16 cellular contexts compared by ENCODE assay signal in genomic region chr20:59805266-59805665, GRCh38.
"Had no signal": no experiment of that assay in that cellular context is flagged by ENCODE, and none has a peak within 500 bp of the region (broad histone marks: within the 10 kb centered on the region; RNA-seq: fewer than 3 reads in every experiment).

No MANE protein-coding gene starts in this region.

- H3K4me1 Mint-ChIP-seq: activated naive CD8-positive, alpha-beta T cell treated with anti-CD3 and anti-CD28 coated beads, Interleukin-2, amount 50 U/mL, for 24 hours had no signal

- H3K27me3 ChIP-seq: thyroid gland had no signal

- H3K4me1 ChIP-seq: prostate gland, thyroid gland had no signal

- H3K9me3 ChIP-seq: prostate gland, thyroid gland had no signal

- H3K27ac ChIP-seq: prostate gland, thyroid gland, WERI-Rb-1 had no signal

- H3K4me3 ChIP-seq: prostate gland, thyroid gland had no signal

- H3K36me3 ChIP-seq: prostate gland, thyroid gland, WERI-Rb-1 had no signal

- H3K4me3 Mint-ChIP-seq: activated CD8-positive, alpha-beta T cell treated with anti-CD3 and anti-CD28 coated beads, Interleukin-2, amount 10 ng/mL, durations not matched to agents 7 days and 5 days; activated naive CD4-positive, alpha-beta T cell treated with anti-CD3 and anti-CD28 coated beads for 36 hours; activated naive CD8-positive, alpha-beta T cell treated with anti-CD3 and anti-CD28 coated beads, Interleukin-2, amount 50 U/mL, for 24 hours; nephron; T-helper 1 cell treated with Interleukin-12 subunit alpha and Interleukin-12 subunit beta and Interleukin-4 antibody, amounts not matched to agents 30 μg/mL and 1 μg/mL, for 36 hours had no signal

- H3K27ac Mint-ChIP-seq: activated CD8-positive, alpha-beta T cell treated with anti-CD3 and anti-CD28 coated beads, Interleukin-2, amount 10 ng/mL, durations not matched to agents 7 days and 5 days; activated naive CD4-positive, alpha-beta T cell treated with anti-CD3 and anti-CD28 coated beads for 36 hours; activated naive CD8-positive, alpha-beta T cell treated with anti-CD3 and anti-CD28 coated beads, Interleukin-2, amount 50 U/mL, for 24 hours; T-helper 1 cell treated with Interleukin-12 subunit alpha and Interleukin-12 subunit beta and Interleukin-4 antibody, amounts not matched to agents 30 μg/mL and 1 μg/mL, for 36 hours had no signal

- DNase-seq: activated CD4-positive, alpha-beta T cell treated with anti-CD3 and anti-CD28 coated beads for 4 hours; activated CD8-positive, alpha-beta T cell treated with anti-CD3 and anti-CD28 coated beads, Interleukin-2, amount 10 ng/mL, durations not matched to agents 7 days and 5 days; activated naive CD4-positive, alpha-beta T cell treated with anti-CD3 and anti-CD28 coated beads for 36 hours; activated naive CD8-positive, alpha-beta T cell treated with anti-CD3 and anti-CD28 coated beads, Interleukin-2, amount 50 U/mL, for 24 hours; cerebellar nuclear complex; kidney; left ventricle myocardium superior; occipital lobe; SHP77 treated with DMSO at 0.1 percent for 48 hours; stimulated activated CD4-positive, alpha-beta T cell treated with anti-CD3 and anti-CD28 coated beads, Interleukin-1b, Interleukin-23, amount 100 ng/mL, for 48 hours; thyroid gland; WERI-Rb-1 had no signal

- FAIRE-seq: endometrium, kidney had no signal
